Comparison of ENCODE assay signal across 26 cellular contexts in genomic region chrX:73877687-73878086, GRCh38. TPM values are rescaled to one million over a fixed set of nuclear protein-coding genes. Genes with fewer than 3 reads are reported as not detected.
DNase-seq lines count a peak whose midpoint lies in the region; ATAC-seq and TF ChIP-seq lines count a peak whose summit lies in the region.
"Had no signal": no experiment of that assay in that cellular context is flagged by ENCODE, and none has a peak within 500 bp of the region (broad histone marks: within the 10 kb centered on the region; RNA-seq: fewer than 3 reads in every experiment).

No MANE protein-coding gene starts in this region.

- H3K27me3 ChIP-seq in aorta (ENCODE audit: control insufficient read depth in 1 of 2, insufficient read depth in 2 of 2, low read length in 1 of 2) = no peaks in the 10 kb centered on the region
- H3K27me3 ChIP-seq: BE2C, cardiac muscle cell, spleen had no signal

- no peak for TF ChIP-seq CTCF in GM10266 (IDR thresholded peaks at IDR 0.05; ENCODE audit: control insufficient read depth, insufficient read depth, low read depth, missing control alignments)

- no peak for ATAC-seq in aorta (ENCODE audit: low FRiP score)
- ATAC-seq: activated naive CD8-positive, alpha-beta T cell treated with anti-CD3 and anti-CD28 coated beads, Interleukin-2, amount 50 U/mL, for 24 hours; stimulated activated naive CD8-positive, alpha-beta T cell treated with anti-CD3 and anti-CD28 coated beads, Interleukin-15, Interleukin-2, amounts not matched to agents 100 U/mL and 50 U/mL, for 24 hours; T-helper 17 cell had no signal

- H3K9me3 ChIP-seq in aorta (ENCODE audit: control insufficient read depth, low read length) = no peaks in the 10 kb centered on the region
- H3K9me3 ChIP-seq: BE2C had no signal

- H3K27ac ChIP-seq in aorta (ENCODE audit: low read depth in 1 of 2, low read length in 2 of 2) = no peak overlapping the region
- H3K27ac ChIP-seq: cardiac muscle cell, spleen, VCaP had no signal

- intact Hi-C loops in aorta (cut with DNase I) = no loop called here

- no peaks in the 10 kb centered on the region for H3K36me3 ChIP-seq in aorta (ENCODE audit: control insufficient read depth in 1 of 2, insufficient read depth in 2 of 2, low read length in 1 of 2)
- H3K36me3 ChIP-seq: BE2C, cardiac muscle cell, spleen had no signal

- H3K4me3 ChIP-seq in aorta (ENCODE audit: low read length in 2 of 2) = no peak overlapping the region
- H3K4me3 ChIP-seq: cardiac muscle cell, spleen had no signal

- no peaks in the 10 kb centered on the region for H3K4me1 ChIP-seq in aorta (ENCODE audit: control insufficient read depth in 1 of 2, insufficient read depth in 2 of 2, low read length in 2 of 2)
- H3K4me1 ChIP-seq: BE2C, spleen had no signal

- DNase-seq in A172 (ENCODE audit: low spot score) (peak; percentile 61), HK-2 (ENCODE audit: unreplicated experiment) (peak; percentile 35), astrocyte of the hippocampus (ENCODE audit: low read depth, low spot score) (peak; percentile 31), iPS-NIHi7 (ENCODE audit: extremely low spot score) (peak; percentile 70), aorta (no peak), mucosa of gallbladder (ENCODE audit: low spot score) (no peak), GM10266 (ENCODE audit: extremely low spot score) (no peak)
- DNase-seq in activated effector memory CD4-positive, alpha-beta T cell treated with anti-CD3 and anti-CD28 coated beads, Interleukin-2, amount 50 U/mL, for 16 hours = no peak
- DNase-seq: 8988T; activated CD4-positive, alpha-beta T cell treated with anti-CD3 and anti-CD28 coated beads, Interleukin-2, amount 50 U/mL, for 4 hours; activated CD8-positive, alpha-beta memory T cell treated with anti-CD3 and anti-CD28 coated beads, Interleukin-2, amount 50 U/mL, for 48 hours; activated naive CD8-positive, alpha-beta T cell treated with anti-CD3 and anti-CD28 coated beads, Interleukin-2, amount 50 U/mL, for 24 hours; BE2C; DMS79; MM.1S; naive B cell; NCI-H1436; NCI-H510A treated with DMSO at 0.1 percent for 48 hours; retina; spleen; stimulated activated CD4-positive, alpha-beta T cell treated with anti-CD3 and anti-CD28 coated beads, Interleukin-4, amount 100 ng/mL, for 4 hours; stimulated activated naive CD8-positive, alpha-beta T cell treated with anti-CD3 and anti-CD28 coated beads, Interleukin-15, Interleukin-2, amounts not matched to agents 100 U/mL and 50 U/mL, for 24 hours; T-helper 17 cell had no signal

RNA-seq across cellular contexts. Expression of gene XIST, which starts 25.2 kb away (rescaled TPM):
- total RNA-seq in A172 (2014; rRNA removed; shearing (Covaris generic)) = not detected in 2 replicates
- total RNA-seq in aorta (100 to 1,000 TPM; 367 to 437 TPM), mucosa of gallbladder (240 TPM)
- polyA plus RNA-seq in aorta = 100 to 1,000 TPM in 1 of 2 donors, under 1 TPM in 1; 0.25 to 336 TPM
- total RNA-seq: cardiac muscle cell, lung microvascular endothelial cell, T-helper 17 cell had no signal
- polyA plus RNA-seq: cardiac muscle cell had no signal

Comparison
In these comparisons a context has a peak if more than half of its experiments do, and no peak if none do; other contexts are left out.
1. DNase-seq: peak in A172 (single experiment), HK-2 (single experiment), astrocyte of the hippocampus (single experiment) and iPS-NIHi7 (single experiment); none in aorta (0 of 2), mucosa of gallbladder (single experiment), activated effector memory CD4-positive, alpha-beta T cell treated with anti-CD3 and anti-CD28 coated beads, Interleukin-2, amount 50 U/mL, for 16 hours (single experiment) and GM10266 (single experiment).